ENCODE assay signal across 15 cellular contexts in genomic region chr3:123446610-123447109, GRCh38. TPM values are rescaled to one million over a fixed set of nuclear protein-coding genes. Genes with fewer than 3 reads are reported as not detected.
DNase-seq lines count a peak whose midpoint lies in the region; ATAC-seq and TF ChIP-seq lines count a peak whose summit lies in the region.
"Had no signal": no experiment of that assay in that cellular context is flagged by ENCODE, and none has a peak within 500 bp of the region (broad histone marks: within the 10 kb centered on the region; RNA-seq: fewer than 3 reads in every experiment).

No MANE protein-coding gene starts in this region.

- H3K27me3 Mint-ChIP-seq in activated T-cell treated with anti-CD3 and anti-CD28 coated beads, Interleukin-2, amount 50 U/mL, for 24 hours, result peaks cover 70% of the 10 kb centered on the region

- ATAC-seq in GM21825 (IDR thresholded peaks at IDR 0.05; ENCODE audit: unreplicated experiment), result no peak
- ATAC-seq: esophagus mucosa had no signal

- DNase-seq in activated T-cell treated with anti-CD3 and anti-CD28 coated beads, Interleukin-2, amount 50 U/mL, for 24 hours, result no peak
- no peak for DNase-seq in activated T-cell treated with anti-CD3 and anti-CD28 coated beads, Interleukin-2, amount 50 U/mL, for 48 hours
- DNase-seq in ascending aorta (ENCODE audit: low spot score in 2 of 2), result no peak
- peak; percentile 61 for DNase-seq in superior temporal gyrus (ENCODE audit: extremely low spot score)
- no peak for DNase-seq in DMS153 (lab: John Stamatoyannopoulos, UW)
- DNase-seq in AML-193 (lab: John Stamatoyannopoulos, UW), result no peak
- DNase-seq: activated CD4-positive, alpha-beta T cell treated with anti-CD3 and anti-CD28 coated beads, Interleukin-2, amount 50 U/mL, for 4 hours; DMS53; IMR-90; NCI-H1694 treated with DMSO at 0.1 percent for 48 hours; NK-92 treated with Interleukin-12 subunit alpha and Interleukin-12 subunit beta, amount 100 ng/mL, for 24 hours; stimulated activated naive CD4-positive, alpha-beta T cell treated with Interleukin-2 at 50 U/mL for 16 hours had no signal

- TF ChIP-seq CTCF in ascending aorta (IDR thresholded peaks at IDR 0.05), result no peak

- H3K4me1 ChIP-seq in ascending aorta (peaks cover 0 to 15% of the 10 kb centered on the region in 2 donors), muscle layer of colon (ENCODE audit: insufficient read depth, low read length) (peaks cover 28% of the 10 kb centered on the region)

- no peaks in the 10 kb centered on the region for H3K36me3 Mint-ChIP-seq in activated T-cell treated with anti-CD3 and anti-CD28 coated beads, Interleukin-2, amount 50 U/mL, for 24 hours (ENCODE audit: low read depth)

- H3K4me1 Mint-ChIP-seq in activated T-cell treated with anti-CD3 and anti-CD28 coated beads, Interleukin-2, amount 50 U/mL, for 24 hours (ENCODE audit: low read depth), result peaks cover 1% of the 10 kb centered on the region

- H3K27me3 ChIP-seq in ascending aorta, result peaks cover 4% of the 10 kb centered on the region
- H3K27me3 ChIP-seq in muscle layer of colon (ENCODE audit: control insufficient read depth in 1 of 2, insufficient read depth in 2 of 2, low read length in 2 of 2), result no peaks in the 10 kb centered on the region

- no peak overlapping the region for H3K27ac Mint-ChIP-seq in activated T-cell treated with anti-CD3 and anti-CD28 coated beads, Interleukin-2, amount 50 U/mL, for 24 hours

- peak overlapping the region; percentile 43 for H3K4me3 Mint-ChIP-seq in activated T-cell treated with anti-CD3 and anti-CD28 coated beads, Interleukin-2, amount 50 U/mL, for 24 hours

- H3K4me3 ChIP-seq in ascending aorta (peak overlapping the region; percentile 74 to 97), muscle layer of colon (ENCODE audit: low read depth in 1 of 2, low read length in 2 of 2) (peak overlapping the region; percentile 59 to 68)

- H3K9me3 Mint-ChIP-seq in activated T-cell treated with anti-CD3 and anti-CD28 coated beads, Interleukin-2, amount 50 U/mL, for 24 hours, result no peaks in the 10 kb centered on the region

- H3K27ac ChIP-seq in ascending aorta, result peak overlapping the region; percentile 79 to 96
- H3K27ac ChIP-seq in muscle layer of colon (ENCODE audit: low read depth, low read length), result peak overlapping the region; percentile 62

- peak overlapping the region; percentile 46 for H3K9ac ChIP-seq in muscle layer of colon (ENCODE audit: low read length)

- intact Hi-C loops in ascending aorta (cut with DNase I), result loop anchor here (2.0 to 5.0 kb wide), 4 partner anchors 14 to 112 kb away; no protein-coding TSS in a partner anchor

- H3K9me3 ChIP-seq in ascending aorta (no peaks in the 10 kb centered on the region), muscle layer of colon (ENCODE audit: low read length) (no peaks in the 10 kb centered on the region)

- H3K36me3 ChIP-seq in ascending aorta (no peaks in the 10 kb centered on the region), muscle layer of colon (ENCODE audit: insufficient read depth, low read length) (no peaks in the 10 kb centered on the region)

RNA-seq across cellular contexts. Expression of gene ADCY5, which starts 2.2 kb away (rescaled TPM):
- total RNA-seq in ascending aorta, result 32.2 TPM
